Comparison of ENCODE assay signal across 9 cellular contexts in genomic region chr7:102875700-102876192, GRCh38. TPM values are rescaled to one million over a fixed set of nuclear protein-coding genes. Genes with fewer than 3 reads are reported as not detected.
DNase-seq lines count a peak whose midpoint lies in the region; ATAC-seq and TF ChIP-seq lines count a peak whose summit lies in the region.
"Had no signal": no experiment of that assay in that cellular context is flagged by ENCODE, and none has a peak within 500 bp of the region (broad histone marks: within the 10 kb centered on the region; RNA-seq: fewer than 3 reads in every experiment).

No MANE protein-coding gene starts in this region.

- peak; percentile 23 for TF ChIP-seq CTCF in fibroblast of the aortic adventitia (IDR thresholded peaks at IDR 0.05; ENCODE audit: insufficient read depth, low read length)
- TF ChIP-seq CTCF in dorsolateral prefrontal cortex (IDR thresholded peaks at IDR 0.05 in 54 of 56, conservative IDR thresholded peaks at IDR 0.05 in 2 of 56; ENCODE audit: low read depth in 1 of 56, partially characterized antibody in 56 of 56) = no peak
- no peak for TF ChIP-seq CTCF in spleen (IDR thresholded peaks at IDR 0.05 in 8 of 11, conservative IDR thresholded peaks at IDR 0.05 in 3 of 11)

- no peak for ATAC-seq in GM18511 (IDR thresholded peaks at IDR 0.05; ENCODE audit: unreplicated experiment)

- no peaks in the 10 kb centered on the region for H3K4me1 ChIP-seq in spleen

- H3K27me3 ChIP-seq in dorsolateral prefrontal cortex (no peaks in the 10 kb centered on the region), spleen (replicated peaks in 1 of 7) (no peaks in the 10 kb centered on the region)

- intact Hi-C loops in dorsolateral prefrontal cortex (cut with DNase I) = no loop called here
- intact Hi-C loops in spleen (cut with DNase I; ENCODE audit: low total_unique reads) = no loop called here

- DNase-seq in HCEC 1CT (peak; percentile 100), SW480 (ENCODE audit: low spot score) (peak; percentile 96), fibroblast of the aortic adventitia (ENCODE audit: low read depth) (peak; percentile 98), hippocampal formation (lab: John Stamatoyannopoulos, UW) (no peak), dorsolateral prefrontal cortex (no peak), spleen (no peak)
- peak; percentile 39 for DNase-seq in stimulated activated CD4-positive, alpha-beta T cell treated with anti-CD3 and anti-CD28 coated beads, Interleukin-4, amount 100 ng/mL, for 24 hours
- DNase-seq: naive B cell had no signal

- H3K36me3 ChIP-seq in spleen = no peaks in the 10 kb centered on the region

- TF ChIP-seq POLR2A in spleen (IDR thresholded peaks at IDR 0.05) = no peak

- H3K4me3 ChIP-seq in fibroblast of the aortic adventitia (ENCODE audit: low read depth, low read length) (no peak overlapping the region), dorsolateral prefrontal cortex (no peak overlapping the region), spleen (no peak overlapping the region)

- no peak overlapping the region for H3K27ac ChIP-seq in dorsolateral prefrontal cortex
- no peak overlapping the region for H3K27ac ChIP-seq in spleen

- 65 to 92% (median 85%) methylated on average over 1 of the region's 1 CpG for WGBS in spleen, 5 donors

- H3K9me3 ChIP-seq in spleen = no peaks in the 10 kb centered on the region

RNA-seq across cellular contexts. Expression of gene LRRC17, which starts 37.1 kb away (rescaled TPM):
- total RNA-seq in fibroblast of the aortic adventitia (ENCODE audit: low replicate concordance) (95.6 and 131 TPM in 2 replicates), dorsolateral prefrontal cortex (1 to 10 TPM in 116 of 120 experiments, under 1 TPM in 4; 0.31 to 7.5 (median 3.1) TPM), spleen (1 to 10 TPM in 5 of 7 donors, under 1 TPM in 2; 0.54 to 3.1 (median 2.2) TPM)
- under 1 TPM; 0.70 to 1.00 (median 0.90) TPM for polyA plus RNA-seq in spleen

Comparison
In these comparisons a context has a peak if more than half of its experiments do, and no peak if none do; other contexts are left out.
1. DNase-seq: peak in HCEC 1CT (single experiment), SW480 (single experiment), fibroblast of the aortic adventitia (single experiment) and stimulated activated CD4-positive, alpha-beta T cell treated with anti-CD3 and anti-CD28 coated beads, Interleukin-4, amount 100 ng/mL, for 24 hours (single experiment); none in hippocampal formation (0 of 2), dorsolateral prefrontal cortex (0 of 10) and spleen (single experiment).
2. RNA of gene LRRC17, which starts 37.1 kb away (total RNA-seq): 95.6 to 131 TPM in fibroblast of the aortic adventitia; 0.31 to 7.5 TPM in dorsolateral prefrontal cortex and 0.54 to 3.1 TPM in spleen; every median in the first group is over 10 times any median in the second.